ENCODE assay signal across 8 cellular contexts in genomic region chr6:42978793-42979522, GRCh38. TPM values are rescaled to one million over a fixed set of nuclear protein-coding genes. Genes with fewer than 3 reads are reported as not detected.
A peak's percentile ranks its signal among the peaks of the same experiment; 100 is the strongest.
DNase-seq lines count a peak whose midpoint lies in the region; ATAC-seq, FAIRE-seq and TF ChIP-seq lines count a peak whose summit lies in the region.

PEX6 (minus strand) TSS chr6:42979181; CDS start chr6:42979150, 31 bp downstream.

- H3K4me1 Mint-ChIP-seq in IgD-negative memory B cell = peaks cover 26 to 30% (median 26%) of the 10 kb centered on the region in 3 donors

- ATAC-seq in GM21576 (IDR thresholded peaks at IDR 0.05; ENCODE audit: unreplicated experiment) = peak; percentile 88

- no peaks in the 10 kb centered on the region for H3K36me3 Mint-ChIP-seq in IgD-negative memory B cell

- no peak for FAIRE-seq in D721Med (lab: Jason Lieb, UNC)

- H3K27me3 Mint-ChIP-seq in IgD-negative memory B cell = no peaks in the 10 kb centered on the region

- peak within 1 kb of the TSS; percentile 90 for H3K4me3 ChIP-seq in epithelial cell of proximal tubule (ENCODE audit: low read depth, low read length)

- H3K9me3 Mint-ChIP-seq in IgD-negative memory B cell = no peaks in the 10 kb centered on the region

- TF ChIP-seq CTCF in D721Med (IDR thresholded peaks at IDR 0.05; ENCODE audit: insufficient read depth, missing control alignments) (no peak), epithelial cell of proximal tubule (conservative IDR thresholded peaks at IDR 0.05; ENCODE audit: low read depth, low read length) (no peak)

- peak within 1 kb of the TSS; percentile 94 to 99 (median 98) for H3K4me3 Mint-ChIP-seq in IgD-negative memory B cell

- DNase-seq in D721Med (ENCODE audit: insufficient read length, low spot score) (peak; percentile 83), OCI-M1 (lab: John Stamatoyannopoulos, UW) (peak; percentile 96), activated T-cell treated with anti-CD3 and anti-CD28 coated beads for 4 hours (peak; percentile 83), epithelial cell of proximal tubule (ENCODE audit: low read depth) (peak; percentile 36), mucosa of gallbladder (ENCODE audit: low spot score) (peak; percentile 86)
- DNase-seq in stimulated activated CD8-positive, alpha-beta memory T cell treated with anti-CD3 and anti-CD28 coated beads, Interleukin-4, amount 100 ng/mL, for 48 hours = peak; percentile 93

- H3K27ac Mint-ChIP-seq in IgD-negative memory B cell = peak within 1 kb of the TSS; percentile 84 to 97 (median 94)

RNA-seq across cellular contexts. Expression of gene PEX6, which starts in this region (rescaled TPM):
- polyA plus RNA-seq in IgD-negative memory B cell = 12.7 TPM
- total RNA-seq in epithelial cell of proximal tubule (19.5 and 22.4 TPM in 2 replicates), mucosa of gallbladder (53.0 TPM)

Comparison
In these comparisons a context has a peak if more than half of its experiments do, and no peak if none do; other contexts are left out.
1. Peak in every context shown above with its lines: DNase-seq, ATAC-seq and H3K4me3 ChIP-seq.
2. DNase-seq: peak in every context shown above with its lines; median percentile 96 in OCI-M1; 93 in stimulated activated CD8-positive, alpha-beta memory T cell treated with anti-CD3 and anti-CD28 coated beads, Interleukin-4, amount 100 ng/mL, for 48 hours; 86 in mucosa of gallbladder; 83 in D721Med; 83 in activated T-cell treated with anti-CD3 and anti-CD28 coated beads for 4 hours; 36 in epithelial cell of proximal tubule.